19 cellular contexts compared by ENCODE assay signal in the genomic region with DNA sequence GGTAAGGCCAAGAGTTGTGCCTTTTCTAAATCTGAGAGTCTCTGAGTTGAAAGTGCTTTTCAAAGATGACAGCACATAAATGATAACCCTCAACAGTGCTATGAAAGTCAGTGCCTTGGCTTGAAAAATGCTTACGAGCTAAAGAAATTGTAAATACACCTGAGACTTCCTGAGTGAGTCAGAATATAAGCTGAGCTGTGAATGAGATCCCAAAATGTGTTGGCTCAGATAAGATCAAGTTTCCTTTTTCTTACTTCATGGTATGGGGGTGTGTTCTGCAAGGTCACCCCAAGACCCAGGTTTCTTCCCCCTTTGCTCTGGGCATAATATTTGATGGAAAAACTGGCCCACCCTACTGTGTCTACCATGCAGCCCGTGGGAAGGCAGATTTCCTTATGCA.
DNase-seq lines count a peak whose midpoint lies in the region; ATAC-seq, FAIRE-seq and TF ChIP-seq lines count a peak whose summit lies in the region.
"Had no signal": no experiment of that assay in that cellular context is flagged by ENCODE, and none has a peak within 500 bp of the region (broad histone marks: within the 10 kb centered on the region; RNA-seq: fewer than 3 reads in every experiment).

No MANE protein-coding gene starts in this region.

- intact Hi-C loops in endothelial cell of umbilical vein (cut with micrococcal nuclease) = no loop called here

- H3K36me3 ChIP-seq in BLaER1 = no peaks in the 10 kb centered on the region
- H3K36me3 ChIP-seq in endothelial cell of umbilical vein (ENCODE audit: control insufficient read depth in 2 of 2, extremely low read depth in 1 of 2, insufficient read depth in 2 of 2, low read length in 2 of 2) = no peaks in the 10 kb centered on the region
- no peaks in the 10 kb centered on the region for H3K36me3 ChIP-seq in neural progenitor cell
- H3K36me3 ChIP-seq: SJCRH30 had no signal

- H3K9me1 ChIP-seq in endothelial cell of umbilical vein (replicated peaks; ENCODE audit: control insufficient read depth, extremely low read depth, insufficient read depth, low read length) = no peaks in the 10 kb centered on the region

- dilution Hi-C loops in endothelial cell of umbilical vein (cut with MboI; ENCODE audit: extremely low pct_ligation_motif_present, low sequenced_read_pairs) = no loop called here

- H3K27me3 ChIP-seq in BLaER1 = no peaks in the 10 kb centered on the region
- H3K27me3 ChIP-seq in endothelial cell of umbilical vein (ENCODE audit: control insufficient read depth in 2 of 2, insufficient read depth in 2 of 2, low read length in 2 of 2) = no peaks in the 10 kb centered on the region
- no peaks in the 10 kb centered on the region for H3K27me3 ChIP-seq in neural progenitor cell
- H3K27me3 ChIP-seq: SJCRH30 had no signal

- H3K4me3 Mint-ChIP-seq in neural progenitor cell = no peak overlapping the region
- H3K4me3 Mint-ChIP-seq: GM23338 had no signal

- no peak overlapping the region for H3K27ac Mint-ChIP-seq in neural progenitor cell
- H3K27ac Mint-ChIP-seq: GM23338 had no signal

- H2AFZ ChIP-seq in endothelial cell of umbilical vein (ENCODE audit: low read depth, low read length) = no peak overlapping the region
- no peak overlapping the region for H2AFZ ChIP-seq in neural progenitor cell (replicated peaks)
- H2AFZ ChIP-seq: GM23338 had no signal

- no TSS peak for BruUV-seq in endothelial cell of umbilical vein (replicated peaks; lab: Mats Ljungman, UMichigan)

- H3K4me1 Mint-ChIP-seq in neural progenitor cell = peaks cover 44% of the 10 kb centered on the region
- H3K4me1 Mint-ChIP-seq: GM23338 had no signal

- peak; percentile 60 for FAIRE-seq in endothelial cell of umbilical vein (lab: Jason Lieb, UNC)
- FAIRE-seq: A549, G401.6, GM12892 had no signal

- H3K4me3 ChIP-seq in BLaER1 = no peak overlapping the region
- H3K4me3 ChIP-seq in endothelial cell of umbilical vein (replicated peaks in 1 of 3; ENCODE audit: insufficient read depth in 1 of 3, low read depth in 1 of 3, low read length in 3 of 3) = no peak overlapping the region
- H3K4me3 ChIP-seq in neural progenitor cell = no peak overlapping the region
- H3K4me3 ChIP-seq: A549, GM23338, SJCRH30 had no signal

- H3K27me3 Mint-ChIP-seq in neural progenitor cell (ENCODE audit: insufficient read depth, low read depth) = peaks cover 3% of the 10 kb centered on the region
- H3K27me3 Mint-ChIP-seq: CD4-positive, CD25-positive, alpha-beta regulatory T cell had no signal

- peaks cover 22% of the 10 kb centered on the region for H3K9me3 Mint-ChIP-seq in neural progenitor cell
- H3K9me3 Mint-ChIP-seq: CD4-positive, CD25-positive, alpha-beta regulatory T cell had no signal

- H3K4me1 ChIP-seq in BLaER1 (peaks cover 92% of the 10 kb centered on the region), endothelial cell of umbilical vein (ENCODE audit: control insufficient read depth, extremely low read depth, insufficient read depth, low read length) (peaks cover 22% of the 10 kb centered on the region), neural progenitor cell (peaks cover 19% of the 10 kb centered on the region)
- H3K4me1 ChIP-seq: A549, SJCRH30 had no signal

- H4K20me1 ChIP-seq in BLaER1 (no peaks in the 10 kb centered on the region), endothelial cell of umbilical vein (replicated peaks; ENCODE audit: control insufficient read depth, extremely low read depth, insufficient read depth, low read length) (no peaks in the 10 kb centered on the region), neural progenitor cell (ENCODE audit: low read depth) (no peaks in the 10 kb centered on the region)

- POLR2A ChIA-PET in endothelial cell of umbilical vein (lab: Charles Lee) = no interaction called here

- H3K27ac ChIP-seq in BLaER1 (no peak overlapping the region), endothelial cell of umbilical vein (ENCODE audit: insufficient read depth, low read depth, low read length) (no peak overlapping the region), neural progenitor cell (no peak overlapping the region)
- H3K27ac ChIP-seq: A549, SJCRH30 had no signal

- H3K9me3 ChIP-seq in BLaER1 (no peaks in the 10 kb centered on the region), endothelial cell of umbilical vein (replicated peaks; ENCODE audit: control insufficient read depth, insufficient read depth, low read length) (no peaks in the 10 kb centered on the region), neural progenitor cell (ENCODE audit: low read depth) (peaks cover 6% of the 10 kb centered on the region)
- H3K9me3 ChIP-seq: A549, SJCRH30 had no signal

- no peak for ATAC-seq in GM18858 (IDR thresholded peaks at IDR 0.05; ENCODE audit: unreplicated experiment)
- ATAC-seq: A549, GM23338 had no signal

- H3K9ac ChIP-seq in BLaER1 = no peak overlapping the region
- H3K9ac ChIP-seq in endothelial cell of umbilical vein (replicated peaks; ENCODE audit: extremely low read depth, insufficient read depth, low read length) = no peak overlapping the region
- H3K9ac ChIP-seq in neural progenitor cell = no peak overlapping the region

- TF ChIP-seq POLR2A in endothelial cell of umbilical vein (IDR thresholded peaks at IDR 0.05; ENCODE audit: low read depth, low read length) = no peak

- H3K4me2 ChIP-seq in BLaER1 (peak overlapping the region; percentile 97), endothelial cell of umbilical vein (ENCODE audit: insufficient read depth, low read length) (no peak overlapping the region), neural progenitor cell (no peak overlapping the region)
- H3K4me2 ChIP-seq: A549, GM23338 had no signal

- no peak for TF ChIP-seq CTCF in endothelial cell of umbilical vein (IDR thresholded peaks at IDR 0.05; ENCODE audit: extremely low read depth in 1 of 2, insufficient read depth in 1 of 2, low read depth in 1 of 2, low read length in 2 of 2)
- no peak for TF ChIP-seq CTCF in neural progenitor cell (IDR thresholded peaks at IDR 0.05)

- H3K79me2 ChIP-seq in endothelial cell of umbilical vein (ENCODE audit: control insufficient read depth, insufficient read depth, low read length) (no peaks in the 10 kb centered on the region), neural progenitor cell (ENCODE audit: low read depth) (no peaks in the 10 kb centered on the region)

- no peaks in the 10 kb centered on the region for H3F3A ChIP-seq in neural progenitor cell (ENCODE audit: low read depth)

- peaks cover 8% of the 10 kb centered on the region for H3K36me3 Mint-ChIP-seq in neural progenitor cell

- DNase-seq in HPDE6-E6E7 (ENCODE audit: extremely low spot score) (peak; percentile 42), RPMI8226 (peak; percentile 47), endothelial cell of umbilical vein (ENCODE audit: low read depth, low spot score) (no peak), neural progenitor cell (ENCODE audit: low spot score) (no peak), COR-L47 (lab: John Stamatoyannopoulos, UW) (no peak)
- DNase-seq: Calu3; CD4-positive, CD25-positive, alpha-beta regulatory T cell; KBM-7; NCI-H1105 treated with DMSO at 0.1 percent for 48 hours; NCI-H1930; NCI-H510A; NCI-H82; SJCRH30 had no signal

- CTCF ChIA-PET in endothelial cell of umbilical vein (lab: Charles Lee) = interaction anchor here (1.0 to 3.7 kb wide), 3 partner anchors 8 to 169 kb away, joined by 3 to 19 read pairs (median 5); no protein-coding TSS in a partner anchor

TF ChIP-seq in endothelial cell of umbilical vein, 7 proteins besides CTCF, POLR2A, EP300 and RAD21:
- TF ChIP-seq FOS (IDR thresholded peaks at IDR 0.05; ENCODE audit: borderline replicate concordance, insufficient read depth, low read length) (no peak), EZH2 (IDR thresholded peaks at IDR 0.05; ENCODE audit: borderline replicate concordance, low read depth, low read length, severe bottlenecking) (no peak), JUN (IDR thresholded peaks at IDR 0.05; ENCODE audit: borderline replicate concordance, insufficient read depth, insufficient read length, low read depth) (no peak), GATA2 (IDR thresholded peaks at IDR 0.05; ENCODE audit: insufficient read depth, insufficient read length, low read depth, low read length) (peak; percentile 70)
- TF ChIP-seq, protein P1, sequence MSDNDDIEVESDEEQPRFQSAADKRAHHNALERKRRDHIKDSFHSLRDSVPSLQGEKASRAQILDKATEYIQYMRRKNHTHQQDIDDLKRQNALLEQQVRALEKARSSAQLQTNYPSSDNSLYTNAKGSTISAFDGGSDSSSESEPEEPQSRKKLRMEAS (IDR thresholded peaks at IDR 0.05; ENCODE audit: insufficient read depth, insufficient read length) = no peak
TF ChIP-seq in endothelial cell of umbilical vein: peak in this region for 1.

Comparison
In these comparisons a context has a peak if more than half of its experiments do, and no peak if none do; other contexts are left out.
1. DNase-seq: peak in HPDE6-E6E7 (single experiment) and RPMI8226 (single experiment); none in endothelial cell of umbilical vein (single experiment), neural progenitor cell (single experiment) and COR-L47 (single experiment).